Comparison of ENCODE assay signal across 10 cellular contexts in the genomic region with DNA sequence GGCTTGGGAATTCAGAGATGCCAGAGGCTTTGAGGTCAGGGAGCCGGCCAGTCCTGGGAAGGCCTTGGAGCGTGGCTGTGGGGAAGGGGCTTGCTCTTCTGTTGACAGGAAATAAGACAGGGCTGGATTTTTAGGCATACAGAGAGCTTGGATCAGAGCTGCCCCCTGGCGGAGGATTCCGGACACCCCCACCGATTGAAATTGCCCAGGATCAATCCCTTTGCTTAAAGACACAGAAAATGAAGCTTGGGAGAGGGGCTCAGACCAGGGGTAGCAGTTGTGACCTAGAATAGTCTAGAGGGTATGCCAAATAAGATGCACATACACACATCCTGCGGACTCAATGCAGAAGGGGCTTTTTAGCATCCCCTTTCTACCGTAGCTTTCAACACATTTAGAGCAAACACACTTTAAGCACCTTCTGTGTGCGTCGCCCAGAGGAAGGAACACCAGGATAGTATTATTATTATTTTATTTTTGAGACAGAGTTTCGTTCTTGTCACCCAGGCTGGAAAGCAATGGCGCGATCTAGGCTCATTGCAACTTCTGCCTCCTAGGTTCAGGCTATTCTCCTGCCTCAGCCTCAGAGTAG. TPM values are rescaled to one million over a fixed set of nuclear protein-coding genes. Genes with fewer than 3 reads are reported as not detected.
DNase-seq lines count a peak whose midpoint lies in the region; ATAC-seq and TF ChIP-seq lines count a peak whose summit lies in the region.
"Had no signal": no experiment of that assay in that cellular context is flagged by ENCODE, and none has a peak within 500 bp of the region (broad histone marks: within the 10 kb centered on the region; RNA-seq: fewer than 3 reads in every experiment).

No MANE protein-coding gene starts in this region.

- TF ChIP-seq CTCF in heart right ventricle (IDR thresholded peaks at IDR 0.05) = peak; percentile 50 to 84 (median 71)

- peak overlapping the region in 1 of 10 donors; percentile 98 for H3K27ac ChIP-seq in heart right ventricle

- intact Hi-C loops in heart right ventricle (cut with DNase I) = no loop called here

- H3K4me1 ChIP-seq in heart right ventricle = peaks cover 18 to 59% (median 46%) of the 10 kb centered on the region in 9 donors

- ATAC-seq in heart right ventricle (no peak), GM18517 (IDR thresholded peaks at IDR 0.05; ENCODE audit: unreplicated experiment) (no peak)

- H3K9me3 ChIP-seq in heart right ventricle = no peaks in the 10 kb centered on the region

- H3K27me3 ChIP-seq in heart right ventricle = peaks cover 0 to 28% (median 3%) of the 10 kb centered on the region in 7 donors

- DNase-seq in COLO829 (ENCODE audit: low spot score) (peak; percentile 72), HUDEP-2 (lab: John Stamatoyannopoulos, UW; ENCODE audit: unreplicated experiment in 76 of 76) (peak in 47 of 76 experiments; percentile 9 to 59 (median 40)), SK-N-DZ (ENCODE audit: low spot score) (peak; percentile 78), heart right ventricle (peak in 1 of 2 donors; percentile 65), NCI-H226 (no peak)
- peak; percentile 77 for DNase-seq in activated naive CD4-positive, alpha-beta T cell treated with Interleukin-2 at 50 U/mL for 16 hours
- peak; percentile 39 to 66 for DNase-seq in stimulated activated CD4-positive, alpha-beta T cell treated with anti-CD3 and anti-CD28 coated beads, Interleukin-15, amount 100 ng/mL, for 1 hour (ENCODE audit: low read depth in 1 of 2, low spot score in 1 of 2)

- WGBS in heart right ventricle, 2 donors = 41 to 42% methylated on average over 12 of the region's 12 CpGs

- H3K36me3 ChIP-seq in heart right ventricle = peaks cover 0 to 6% (median 0%) of the 10 kb centered on the region in 9 donors

- no peak overlapping the region for H3K4me3 ChIP-seq in heart right ventricle

RNA-seq across cellular contexts. Expression of gene NTMT1, which starts 1.7 kb away (rescaled TPM):
- polyA plus RNA-seq in SK-N-DZ (2014; cell fraction: cytosol; rRNA removed) = 72.1 and 78.3 TPM in 2 replicates
- 29.8 and 37.9 TPM in 2 replicates for polyA plus RNA-seq in SK-N-DZ (2014; cell fraction: nucleus; rRNA removed)
- total RNA-seq in heart right ventricle = 10 to 100 TPM; 54.0 to 84.2 (median 61.9) TPM
- polyA plus RNA-seq in heart right ventricle = 100 to 1,000 TPM in 1 of 2 donors, 10 to 100 TPM in 1; 60.9 to 123 TPM

RNA-seq across cellular contexts. Expression of gene C9orf50, which starts 3.4 kb away (rescaled TPM):
- not detected in 2 replicates for polyA plus RNA-seq in SK-N-DZ (2014; cell fraction: cytosol; rRNA removed)
- polyA plus RNA-seq in SK-N-DZ (2014; cell fraction: nucleus; rRNA removed) = 0.13 TPM in 1 of 2 replicates, not detected in the other
- total RNA-seq in heart right ventricle = not detected
- polyA plus RNA-seq in heart right ventricle = not detected
- total RNA-seq: T-helper 1 cell treated with Interleukin-12 subunit alpha and Interleukin-12 subunit beta and Interleukin-4 antibody, amounts not matched to agents 30 ng/mL and 1 ng/mL, for 36 hours; temporal lobe had no signal

RNA-seq across cellular contexts. Expression of gene ASB6, which starts 17.7 kb away (rescaled TPM):
- 14.4 and 23.2 TPM in 2 replicates for polyA plus RNA-seq in SK-N-DZ (2014; cell fraction: cytosol; rRNA removed)
- polyA plus RNA-seq in SK-N-DZ (2014; cell fraction: nucleus; rRNA removed) = 31.9 and 32.7 TPM in 2 replicates
- total RNA-seq in heart right ventricle = 10 to 100 TPM in 2 of 10 donors, 1 to 10 TPM in 8; 6.2 to 11.8 (median 9.0) TPM
- 10 to 100 TPM in 1 of 2 donors, 1 to 10 TPM in 1; 9.2 to 11.2 TPM for polyA plus RNA-seq in heart right ventricle

RNA-seq across cellular contexts. Expression of gene PRRX2, which starts 41.2 kb away (rescaled TPM):
- 1.8 and 2.1 TPM in 2 replicates for polyA plus RNA-seq in SK-N-DZ (2014; cell fraction: cytosol; rRNA removed)
- polyA plus RNA-seq in SK-N-DZ (2014; cell fraction: nucleus; rRNA removed) = 1.1 and 2.0 TPM in 2 replicates
- total RNA-seq in heart right ventricle = 1 to 10 TPM in 2 of 10 donors, under 1 TPM in 8; 0.21 to 1.2 (median 0.45) TPM
- polyA plus RNA-seq in heart right ventricle = 1 to 10 TPM in 1 of 2 donors, under 1 TPM in 1; 0.29 to 3.0 TPM
